In the genomic region with DNA sequence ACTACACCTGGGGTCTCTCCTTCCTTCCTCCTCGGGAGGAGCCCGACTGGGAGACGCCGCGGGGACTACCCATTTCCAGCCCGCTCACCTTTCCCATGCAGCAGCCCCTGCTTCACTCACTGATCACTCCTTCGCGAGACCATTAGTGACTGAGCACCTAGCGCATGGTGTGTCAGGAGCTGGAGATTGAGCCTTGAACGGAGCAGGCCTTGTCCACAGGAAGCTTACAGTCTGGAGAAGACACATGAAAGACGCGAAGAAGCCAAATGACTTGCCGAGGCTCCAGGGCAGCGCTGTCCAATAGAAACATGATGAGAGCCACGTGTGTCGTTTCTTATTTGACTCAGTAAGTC, we compare ENCODE assay signal across 8 cellular contexts. TPM values are rescaled to one million over a fixed set of nuclear protein-coding genes. Genes with fewer than 3 reads are reported as not detected.
A peak's percentile ranks its signal among the peaks of the same experiment; 100 is the strongest.
DNase-seq lines count a peak whose midpoint lies in the region; ATAC-seq, FAIRE-seq and TF ChIP-seq lines count a peak whose summit lies in the region.

No MANE protein-coding gene starts in this region.

- H3K9me3 ChIP-seq in CD4-positive, CD25-positive, alpha-beta regulatory T cell (ENCODE audit: control insufficient read depth in 2 of 2, low read length in 2 of 2) = no peaks in the 10 kb centered on the region
- H3K9me3 ChIP-seq in PC-3 (ENCODE audit: low read length) (no peaks in the 10 kb centered on the region), esophagus muscularis mucosa (no peaks in the 10 kb centered on the region), pancreas (no peaks in the 10 kb centered on the region)

- TF ChIP-seq EP300 in esophagus muscularis mucosa (IDR thresholded peaks at IDR 0.05) = no peak

- TF ChIP-seq CTCF in PC-3 (conservative IDR thresholded peaks at IDR 0.05; ENCODE audit: low read depth, low read length) (no peak), esophagus muscularis mucosa (IDR thresholded peaks at IDR 0.05) (no peak), pancreas (IDR thresholded peaks at IDR 0.05) (no peak)

- no peak for DNase-seq in CD4-positive, CD25-positive, alpha-beta regulatory T cell
- DNase-seq in PC-3 (no peak), esophagus muscularis mucosa (ENCODE audit: extremely low spot score) (peak; percentile 75), pancreas (no peak), left colon (no peak), amygdala (lab: John Stamatoyannopoulos, UW) (no peak), glomerular visceral epithelial cell (ENCODE audit: extremely low spot score) (no peak)

- peak overlapping the region; percentile 71 for H3K4me2 ChIP-seq in PC-3 (ENCODE audit: low read length)

- H3K27me3 Mint-ChIP-seq in CD4-positive, CD25-positive, alpha-beta regulatory T cell = peaks cover 60% of the 10 kb centered on the region

- H3K4me1 Mint-ChIP-seq in CD4-positive, CD25-positive, alpha-beta regulatory T cell = peaks cover 7 to 23% (median 12%) of the 10 kb centered on the region in 4 donors

- H3K9me2 ChIP-seq in PC-3 (replicated peaks; ENCODE audit: low read length) = no peaks in the 10 kb centered on the region

- WGBS in esophagus muscularis mucosa = 66% methylated on average over 16 of the region's 16 CpGs
- WGBS in pancreas, 2 donors = 17 to 19% methylated on average over 14 to 16 of the region's 16 CpGs

- H3K27ac ChIP-seq in CD4-positive, CD25-positive, alpha-beta regulatory T cell (ENCODE audit: insufficient read depth, low read length, poor library complexity, severe bottlenecking) = no peak overlapping the region
- H3K27ac ChIP-seq in PC-3 (ENCODE audit: low read length) (no peak overlapping the region), esophagus muscularis mucosa (replicated peaks in 1 of 4) (no peak overlapping the region), pancreas (peak overlapping the region; percentile 33 to 71 (median 56))

- H2AFZ ChIP-seq in PC-3 (ENCODE audit: low read length) = peak overlapping the region; percentile 61

- no peaks in the 10 kb centered on the region for H3K79me2 ChIP-seq in PC-3 (ENCODE audit: low read length)

- H3K36me3 Mint-ChIP-seq in CD4-positive, CD25-positive, alpha-beta regulatory T cell = no peaks in the 10 kb centered on the region

- no peak overlapping the region for H3K9ac ChIP-seq in PC-3 (ENCODE audit: low read length)

- BruUV-seq in PC-3 (replicated peaks; lab: Mats Ljungman, UMichigan) = no TSS peak

- H3K9me3 Mint-ChIP-seq in CD4-positive, CD25-positive, alpha-beta regulatory T cell = peaks cover 0 to 3% (median 0%) of the 10 kb centered on the region in 7 donors

- H4K20me1 ChIP-seq in PC-3 (ENCODE audit: low read length) = no peaks in the 10 kb centered on the region

- no peak for FAIRE-seq in pancreas (lab: Jason Lieb, UNC)

- no peak for TF ChIP-seq POLR2A in esophagus muscularis mucosa (IDR thresholded peaks at IDR 0.05; ENCODE audit: low read depth)

- peak overlapping the region; percentile 73 to 93 (median 84) for H3K4me3 Mint-ChIP-seq in CD4-positive, CD25-positive, alpha-beta regulatory T cell

- intact Hi-C loops in PC-3 (cut with micrococcal nuclease) (no loop called here), esophagus muscularis mucosa (cut with DNase I) (no loop called here), pancreas (cut with DNase I) (no loop called here), left colon (cut with DNase I, micrococcal nuclease) (no loop called here)

- CTCF ChIA-PET in PC-3 (lab: Charles Lee) = interaction anchor here (0.5 to 0.7 kb wide), 2 partner anchors 18 to 79 kb away, joined by 3 to 10 read pairs; no protein-coding TSS in a partner anchor

- H3F3A ChIP-seq in PC-3 (ENCODE audit: low read length, unreplicated experiment) = no peaks in the 10 kb centered on the region

- ATAC-seq in CD4-positive, CD25-positive, alpha-beta regulatory T cell (ENCODE audit: low read depth in 2 of 2) = peak in 1 of 2 donors; percentile 6
- ATAC-seq in PC-3 = no peak
- peak; percentile 13 to 30 (median 22) for ATAC-seq in pancreas
- ATAC-seq in left colon = no peak
- ATAC-seq in GM21390 (IDR thresholded peaks at IDR 0.05; ENCODE audit: unreplicated experiment) = no peak

- no peaks in the 10 kb centered on the region for H3K36me3 ChIP-seq in CD4-positive, CD25-positive, alpha-beta regulatory T cell (ENCODE audit: control insufficient read depth, insufficient read depth, low read length)
- no peaks in the 10 kb centered on the region for H3K36me3 ChIP-seq in PC-3 (ENCODE audit: low read depth, low read length)
- H3K36me3 ChIP-seq in esophagus muscularis mucosa = no peaks in the 10 kb centered on the region
- H3K36me3 ChIP-seq in pancreas = no peaks in the 10 kb centered on the region

- H3K27ac Mint-ChIP-seq in CD4-positive, CD25-positive, alpha-beta regulatory T cell = no peak overlapping the region

- H3K4me1 ChIP-seq in CD4-positive, CD25-positive, alpha-beta regulatory T cell (ENCODE audit: control insufficient read depth, insufficient read depth, low read length, poor library complexity, severe bottlenecking) = peaks cover 24% of the 10 kb centered on the region
- H3K4me1 ChIP-seq in PC-3 (ENCODE audit: insufficient read depth, low read length) = no peaks in the 10 kb centered on the region
- H3K4me1 ChIP-seq in esophagus muscularis mucosa = peaks cover 11 to 29% (median 21%) of the 10 kb centered on the region in 4 donors
- peaks cover 11 to 14% (median 13%) of the 10 kb centered on the region in 3 donors for H3K4me1 ChIP-seq in pancreas

- H3K4me3 ChIP-seq in CD4-positive, CD25-positive, alpha-beta regulatory T cell (ENCODE audit: low read depth, low read length) = no peak overlapping the region
- peak overlapping the region; percentile 58 for H3K4me3 ChIP-seq in PC-3 (ENCODE audit: low read length)
- H3K4me3 ChIP-seq in esophagus muscularis mucosa = peak overlapping the region; percentile 59 to 62 (median 60)
- H3K4me3 ChIP-seq in pancreas = peak overlapping the region; percentile 18 to 70 (median 60)

- POLR2A ChIA-PET in PC-3 (lab: Charles Lee; ENCODE audit: unreplicated experiment) = no interaction called here

- peaks cover 26% of the 10 kb centered on the region for H3K27me3 ChIP-seq in CD4-positive, CD25-positive, alpha-beta regulatory T cell (ENCODE audit: control insufficient read depth, insufficient read depth, low read length)
- peaks cover 7% of the 10 kb centered on the region; the same call in 1 of the 2 replicates for H3K27me3 ChIP-seq in PC-3 (ENCODE audit: low read length)
- peaks cover 0 to 50% (median 16%) of the 10 kb centered on the region in 4 donors for H3K27me3 ChIP-seq in esophagus muscularis mucosa
- H3K27me3 ChIP-seq in pancreas = no peaks in the 10 kb centered on the region

RNA-seq across cellular contexts. Expression of gene CFAP90, which starts 0.3 kb away (rescaled TPM):
- total RNA-seq in CD4-positive, CD25-positive, alpha-beta regulatory T cell = not detected
- polyA plus RNA-seq in CD4-positive, CD25-positive, alpha-beta regulatory T cell = not detected
- total RNA-seq in PC-3 (2014; rRNA removed) = 0.58 TPM in 1 of 2 replicates, not detected in the other
- under 1 TPM in 1 of 4 donors, not detected in 3; 0.17 TPM for total RNA-seq in esophagus muscularis mucosa
- 1 to 10 TPM in 3 of 6 donors, under 1 TPM in 3; 0.61 to 1.7 (median 1.1) TPM for total RNA-seq in pancreas
- polyA plus RNA-seq in pancreas = 1 to 10 TPM; 2.1 to 7.4 TPM
- total RNA-seq in left colon = not detected

RNA-seq across cellular contexts. Expression of gene FASTKD3, which starts 17.6 kb away (rescaled TPM):
- total RNA-seq in CD4-positive, CD25-positive, alpha-beta regulatory T cell = 7.0 TPM
- polyA plus RNA-seq in CD4-positive, CD25-positive, alpha-beta regulatory T cell = 10 to 100 TPM; 11.5 to 16.8 (median 15.6) TPM
- total RNA-seq in PC-3 (2014; rRNA removed) = 9.2 and 16.5 TPM in 2 replicates
- 10 to 100 TPM in 1 of 4 donors, 1 to 10 TPM in 3; 7.4 to 13.3 (median 8.2) TPM for total RNA-seq in esophagus muscularis mucosa
- total RNA-seq in pancreas = 1 to 10 TPM; 1.8 to 6.6 (median 2.6) TPM
- polyA plus RNA-seq in pancreas = 10 to 100 TPM in 1 of 2 donors, 1 to 10 TPM in 1; 8.4 to 10.3 TPM
- 10 to 100 TPM in 1 of 2 donors, 1 to 10 TPM in 1; 7.6 to 11.3 TPM for total RNA-seq in left colon

RNA-seq across cellular contexts. Expression of gene MTRR, which starts 17.7 kb away (rescaled TPM):
- 101 TPM for total RNA-seq in CD4-positive, CD25-positive, alpha-beta regulatory T cell
- polyA plus RNA-seq in CD4-positive, CD25-positive, alpha-beta regulatory T cell = 10 to 100 TPM; 39.1 to 73.5 (median 52.9) TPM
- total RNA-seq in PC-3 (2014; rRNA removed) (64.9 and 68.3 TPM in 2 replicates), esophagus muscularis mucosa (10 to 100 TPM; 22.0 to 34.5 (median 33.8) TPM), pancreas (10 to 100 TPM; 18.4 to 27.8 (median 20.2) TPM), left colon (10 to 100 TPM; 37.4 to 44.0 TPM)
- 10 to 100 TPM in 1 of 2 donors, 1 to 10 TPM in 1; 6.8 to 15.1 TPM for polyA plus RNA-seq in pancreas

Comparison
In these comparisons a context has a peak if more than half of its experiments do, and no peak if none do; other contexts are left out.
1. ATAC-seq: peak in pancreas (4 of 4); none in PC-3 (single experiment), left colon (single experiment) and GM21390 (single experiment).
2. H3K27ac ChIP-seq: peak in pancreas (4 of 4); none in CD4-positive, CD25-positive, alpha-beta regulatory T cell (single experiment), PC-3 (single experiment) and esophagus muscularis mucosa (0 of 4).